1 cellular context compared by ENCODE assay signal in genomic region chr17:48241131-48241591, GRCh38.
TF ChIP-seq lines count a peak whose summit lies in the region.

No MANE protein-coding gene starts in this region.

TF ChIP-seq in A549, 52 proteins besides CTCF, POLR2A, EP300 and RAD21 (continued from another document):
- TF ChIP-seq EHMT2 (IDR thresholded peaks at IDR 0.05; ENCODE audit: low read depth), result no peak
- no peak for TF ChIP-seq ESRRA (IDR thresholded peaks at IDR 0.05; ENCODE audit: borderline replicate concordance, low read length)
- TF ChIP-seq BHLHE40 (IDR thresholded peaks at IDR 0.05; ENCODE audit: low read depth, low read length), result no peak
- TF ChIP-seq ZNF302 (CRISPR knock-in tag; IDR thresholded peaks at IDR 0.05), result peak; percentile 62; the same call in 1 of the 2 replicates
- 0 out of 2 replicates have a peak, but pooled peaks have one; percentile 75 for TF ChIP-seq EHF (CRISPR knock-in tag; IDR thresholded peaks at IDR 0.05)
- no peak for TF ChIP-seq HDAC2 (IDR thresholded peaks at IDR 0.05)
- TF ChIP-seq KDM1A (IDR thresholded peaks at IDR 0.05; ENCODE audit: low read depth), result no peak
- no peak for TF ChIP-seq SMC3 (IDR thresholded peaks at IDR 0.05)
- TF ChIP-seq FOSB (CRISPR knock-in tag; IDR thresholded peaks at IDR 0.05), result no peak
- no peak for TF ChIP-seq JUNB (IDR thresholded peaks at IDR 0.05)
- no peak for TF ChIP-seq RFX5 (IDR thresholded peaks at IDR 0.05)
- 0 out of 5 replicates have a peak, but pooled peaks of 1 of the 2 experiments have one; percentile 6 for TF ChIP-seq JUN (IDR thresholded peaks at IDR 0.05)
- no peak for TF ChIP-seq CBX8 (IDR thresholded peaks at IDR 0.05)
- no peak for TF ChIP-seq HMGXB4 (CRISPR knock-in tag; IDR thresholded peaks at IDR 0.05; ENCODE audit: borderline replicate concordance)
- peak; percentile 14; the same call in 1 of the 2 replicates for TF ChIP-seq HOXB13 (CRISPR knock-in tag; IDR thresholded peaks at IDR 0.05; ENCODE audit: low read depth)
- TF ChIP-seq PBX3 (IDR thresholded peaks at IDR 0.05), result no peak
- no peak for TF ChIP-seq RNF2 (IDR thresholded peaks at IDR 0.05; ENCODE audit: borderline replicate concordance, low read depth)
- no peak for TF ChIP-seq ZFP36 (IDR thresholded peaks at IDR 0.05; ENCODE audit: borderline replicate concordance, partially characterized antibody)
- TF ChIP-seq USF2 (IDR thresholded peaks at IDR 0.05), result no peak
- no peak for TF ChIP-seq BCL3 (IDR thresholded peaks at IDR 0.05)
- no peak for TF ChIP-seq PHF8 (IDR thresholded peaks at IDR 0.05; ENCODE audit: borderline replicate concordance, low read depth)
- TF ChIP-seq MYC (IDR thresholded peaks at IDR 0.05; ENCODE audit: borderline replicate concordance, low read length), result no peak
- TF ChIP-seq GATA3 (IDR thresholded peaks at IDR 0.05; ENCODE audit: borderline replicate concordance), result peak; percentile 87; the same call in 1 of the 2 replicates
- TF ChIP-seq CHD2 (IDR thresholded peaks at IDR 0.05; ENCODE audit: low read length, partially characterized antibody), result no peak
- no peak for TF ChIP-seq NR3C1 (IDR thresholded peaks at IDR 0.05)
- peak in 1 of 2 experiments; percentile 34; a peak in 1 of 4 replicates for TF ChIP-seq CEBPB (IDR thresholded peaks at IDR 0.05)
- TF ChIP-seq ZC3H11A (IDR thresholded peaks at IDR 0.05), result no peak
- no peak for TF ChIP-seq KDM5A (IDR thresholded peaks at IDR 0.05)
- no peak for TF ChIP-seq NFE2L2 (conservative IDR thresholded peaks at IDR 0.05; ENCODE audit: low read length)
- no peak for TF ChIP-seq FOSL2 (IDR thresholded peaks at IDR 0.05)
- TF ChIP-seq FOSL2 (CRISPR knock-in tag; IDR thresholded peaks at IDR 0.05), result peak; percentile 73
- TF ChIP-seq HEYL (CRISPR knock-in tag; IDR thresholded peaks at IDR 0.05), result peak; percentile 50; the same call in 1 of the 2 replicates
TF ChIP-seq in A549: peak in this region for 12.
